ENCODE assay signal across 9 cellular contexts in the genomic region with DNA sequence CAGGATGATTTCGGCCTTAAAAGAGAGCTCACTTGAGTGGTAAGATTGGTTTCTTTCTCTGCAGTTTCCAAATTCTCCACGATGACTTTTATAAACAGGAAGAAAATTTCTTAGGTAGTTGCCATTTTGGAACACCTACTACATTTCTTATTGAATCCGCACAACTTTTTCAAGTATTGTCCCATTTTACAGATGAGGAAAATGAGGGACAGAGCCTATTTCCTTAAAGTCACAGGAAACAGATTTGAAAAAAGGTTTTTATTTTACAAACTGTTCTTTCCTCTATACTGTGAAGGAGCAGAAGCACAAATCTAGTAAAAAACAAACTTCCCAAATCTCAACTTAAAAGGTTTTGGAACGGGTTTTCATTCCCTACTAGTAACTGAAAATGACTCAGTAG. TPM values are rescaled to one million over a fixed set of nuclear protein-coding genes. Genes with fewer than 3 reads are reported as not detected.
A peak's percentile ranks its signal among the peaks of the same experiment; 100 is the strongest.
DNase-seq lines count a peak whose midpoint lies in the region; ATAC-seq and TF ChIP-seq lines count a peak whose summit lies in the region.
"Had no signal": no experiment of that assay in that cellular context is flagged by ENCODE, and none has a peak within 500 bp of the region (broad histone marks: within the 10 kb centered on the region; RNA-seq: fewer than 3 reads in every experiment).

No MANE protein-coding gene starts in this region.

- no peaks in the 10 kb centered on the region for H3K9me3 ChIP-seq in heart right ventricle
- H3K9me3 ChIP-seq in T-helper 17 cell (ENCODE audit: control insufficient read depth, low read length, poor library complexity, severe bottlenecking) = no peaks in the 10 kb centered on the region
- H3K9me3 ChIP-seq in fibroblast of lung (ENCODE audit: control insufficient read depth, insufficient read depth, low read depth, low read length) = no peaks in the 10 kb centered on the region
- H3K9me3 ChIP-seq in skeletal muscle tissue (ENCODE audit: control insufficient read depth in 3 of 3, low read length in 3 of 3) = no peaks in the 10 kb centered on the region

- H3K4me1 Mint-ChIP-seq in T-helper 17 cell = peaks cover 34% of the 10 kb centered on the region

- no peaks in the 10 kb centered on the region for H3K27me3 Mint-ChIP-seq in T-helper 17 cell

- TF ChIP-seq CTCF in heart right ventricle (IDR thresholded peaks at IDR 0.05) = no peak
- no peak for TF ChIP-seq CTCF in fibroblast of lung (conservative IDR thresholded peaks at IDR 0.05 in 1 of 2, IDR thresholded peaks at IDR 0.05 in 1 of 2; ENCODE audit: low read depth in 1 of 2, low read length in 2 of 2)

- ATAC-seq in heart right ventricle (no peak), Right ventricle myocardium inferior (no peak), T-helper 17 cell (no peak), HG03196 (IDR thresholded peaks at IDR 0.05; ENCODE audit: unreplicated experiment) (no peak)

- peak overlapping the region; percentile 75 for H3K4me2 ChIP-seq in fibroblast of lung (ENCODE audit: extremely low read depth, insufficient read depth, low read length)

- H3K36me3 ChIP-seq in heart right ventricle = peaks cover 0 to 32% (median 0%) of the 10 kb centered on the region in 9 donors
- peaks cover 4% of the 10 kb centered on the region for H3K36me3 ChIP-seq in fibroblast of lung (ENCODE audit: control insufficient read depth, insufficient read depth, low read length)
- peaks cover 0 to 2% (median 0%) of the 10 kb centered on the region in 3 donors for H3K36me3 ChIP-seq in skeletal muscle tissue (ENCODE audit: control insufficient read depth in 3 of 3, insufficient read depth in 3 of 3, low read length in 3 of 3)

- H3K27ac Mint-ChIP-seq in T-helper 17 cell = peak overlapping the region; percentile 34

- no peak overlapping the region for H2AFZ ChIP-seq in fibroblast of lung (ENCODE audit: low read length)

- H3K4me1 ChIP-seq in heart right ventricle = peaks cover 22 to 79% (median 73%) of the 10 kb centered on the region in 9 donors
- peaks cover 2% of the 10 kb centered on the region for H3K4me1 ChIP-seq in fibroblast of lung (ENCODE audit: control insufficient read depth, extremely low read depth, insufficient read depth, low read length)
- H3K4me1 ChIP-seq in skeletal muscle tissue (ENCODE audit: control insufficient read depth in 3 of 3, insufficient read depth in 3 of 3, low read length in 3 of 3) = peaks cover 47 to 56% (median 50%) of the 10 kb centered on the region in 3 donors

- H3K27me3 ChIP-seq in heart right ventricle (no peaks in the 10 kb centered on the region), fibroblast of lung (ENCODE audit: control insufficient read depth, insufficient read depth, low read length) (no peaks in the 10 kb centered on the region), skeletal muscle tissue (ENCODE audit: control insufficient read depth in 3 of 3, insufficient read depth in 3 of 3, low read length in 3 of 3) (no peaks in the 10 kb centered on the region)

- H3K4me3 ChIP-seq in heart right ventricle (peak overlapping the region in 4 of 10 donors; percentile 90 to 99 (median 95)), fibroblast of lung (replicated peaks in 1 of 4; ENCODE audit: control extremely low read depth in 1 of 4, insufficient read depth in 1 of 4, low read depth in 3 of 4, low read length in 4 of 4) (peak overlapping the region in 2 of 4 experiments; percentile 80 to 91), skeletal muscle tissue (ENCODE audit: low read length in 3 of 3) (no peak overlapping the region)

- 86 to 89% methylated on average over 4 of the region's 4 CpGs for WGBS in heart right ventricle, 2 donors

- no peak overlapping the region for H3K4me3 Mint-ChIP-seq in T-helper 17 cell

- intact Hi-C loops in heart right ventricle (cut with DNase I) = loop anchor here in 4 of 10 donors (5.0 kb wide), 3 partner anchors 34 to 39 kb away; no protein-coding TSS in a partner anchor
- intact Hi-C loops in Right ventricle myocardium inferior (cut with DNase I) = loop anchor here (10.0 kb wide), 1 partner anchor 51 kb away; the partner anchor contains the start of gene HSPB1

- DNase-seq in heart right ventricle = no peak
- no peak for DNase-seq in Right ventricle myocardium inferior (ENCODE audit: missing footprints)
- no peak for DNase-seq in T-helper 17 cell
- no peak for DNase-seq in fibroblast of lung (ENCODE audit: low read depth in 2 of 2)
- DNase-seq in germinal center (ENCODE audit: low spot score) = no peak
- DNase-seq in NCI-H187 treated with DMSO at 0.1 percent for 48 hours (lab: John Stamatoyannopoulos, UW) = no peak
- DNase-seq: GF-D8 had no signal

- H4K20me1 ChIP-seq in fibroblast of lung (ENCODE audit: control insufficient read depth, extremely low read depth, insufficient read depth, low read length) = peaks cover 10% of the 10 kb centered on the region

- H3K36me3 Mint-ChIP-seq in T-helper 17 cell (ENCODE audit: low read depth) = peaks cover 11% of the 10 kb centered on the region

- H3K9ac ChIP-seq in fibroblast of lung (ENCODE audit: insufficient read depth, low read length) (no peak overlapping the region), skeletal muscle tissue (ENCODE audit: low read depth in 1 of 3, low read length in 3 of 3) (no peak overlapping the region)

- peaks cover 76% of the 10 kb centered on the region for H3K79me2 ChIP-seq in fibroblast of lung (ENCODE audit: control insufficient read depth, insufficient read depth, low read length)

- peak overlapping the region in 8 of 10 donors; percentile 4 to 100 (median 97) for H3K27ac ChIP-seq in heart right ventricle
- H3K27ac ChIP-seq in fibroblast of lung (ENCODE audit: insufficient read depth, low read length) = no peak overlapping the region
- peak overlapping the region; percentile 3 for H3K27ac ChIP-seq in skeletal muscle tissue (ENCODE audit: low read depth, low read length)

RNA-seq across cellular contexts. Expression of gene YWHAG, which starts 2.7 kb away (rescaled TPM):
- total RNA-seq in heart right ventricle (100 to 1,000 TPM; 193 to 262 (median 207) TPM), Right ventricle myocardium inferior (243 TPM), T-helper 17 cell (10 to 100 TPM; 26.0 to 32.7 TPM), fibroblast of lung (54.2 and 68.4 TPM in 2 replicates), skeletal muscle tissue (86.1 TPM)
- polyA plus RNA-seq in heart right ventricle (10 to 100 TPM; 63.7 to 88.0 TPM), fibroblast of lung (80.4 and 85.7 TPM in 2 replicates)
- 130 and 136 TPM in 2 replicates for polyA plus RNA-seq in fibroblast of lung (2012)
- polyA minus RNA-seq in fibroblast of lung (ENCODE audit: low replicate concordance) = 46.5 and 52.8 TPM in 2 replicates

RNA-seq across cellular contexts. Expression of gene SSC4D, which starts 53.4 kb away (rescaled TPM):
- total RNA-seq in heart right ventricle = 1 to 10 TPM in 3 of 10 donors, under 1 TPM in 7; 0.24 to 1.3 (median 0.65) TPM
- 1 to 10 TPM in 1 of 2 donors, under 1 TPM in 1; 0.99 to 1.9 TPM for polyA plus RNA-seq in heart right ventricle
- total RNA-seq in Right ventricle myocardium inferior = 1.3 TPM
- not detected for total RNA-seq in T-helper 17 cell
- total RNA-seq in fibroblast of lung = 0.33 and 0.51 TPM in 2 replicates
- polyA plus RNA-seq in fibroblast of lung = 0.42 and 0.45 TPM in 2 replicates
- polyA plus RNA-seq in fibroblast of lung (2012) = 0.26 and 0.54 TPM in 2 replicates
- polyA minus RNA-seq in fibroblast of lung (ENCODE audit: low replicate concordance) = 0.43 TPM in 1 of 2 replicates, not detected in the other
- 1.0 TPM for total RNA-seq in skeletal muscle tissue

RNA-seq across cellular contexts. Expression of gene HSPB1, which starts 53.6 kb away (rescaled TPM):
- total RNA-seq in heart right ventricle (1,000 to 10,000 TPM; 1,266 to 2,631 (median 2,034) TPM), Right ventricle myocardium inferior (3,139 TPM), T-helper 17 cell (10 to 100 TPM; 25.8 to 33.2 TPM), fibroblast of lung (36.2 and 70.0 TPM in 2 replicates), skeletal muscle tissue (80.4 TPM)
- polyA plus RNA-seq in heart right ventricle (1,000 to 10,000 TPM; 2,522 to 6,886 TPM), fibroblast of lung (234 and 235 TPM in 2 replicates)
- polyA plus RNA-seq in fibroblast of lung (2012) = 950 and 998 TPM in 2 replicates
- polyA minus RNA-seq in fibroblast of lung (ENCODE audit: low replicate concordance) = 199 and 349 TPM in 2 replicates

Comparison
In these comparisons a context has a peak if more than half of its experiments do, and no peak if none do; other contexts are left out.
1. RNA of gene HSPB1, which starts 53.6 kb away (total RNA-seq): 3,139 TPM in Right ventricle myocardium inferior (single experiment) and 1,266 to 2,631 TPM in heart right ventricle; 80.4 TPM in skeletal muscle tissue (single experiment), 36.2 to 70.0 TPM in fibroblast of lung and 25.8 to 33.2 TPM in T-helper 17 cell; every median in the first group is over 10 times any median in the second.